Comparison of ENCODE assay signal across 9 cellular contexts in genomic region chr4:55386073-55386472, GRCh38. TPM values are rescaled to one million over a fixed set of nuclear protein-coding genes. Genes with fewer than 3 reads are reported as not detected.
DNase-seq lines count a peak whose midpoint lies in the region; ATAC-seq, FAIRE-seq and TF ChIP-seq lines count a peak whose summit lies in the region.
"Had no signal": no experiment of that assay in that cellular context is flagged by ENCODE, and none has a peak within 500 bp of the region (broad histone marks: within the 10 kb centered on the region; RNA-seq: fewer than 3 reads in every experiment).

No MANE protein-coding gene starts in this region.

- FAIRE-seq in bronchial epithelial cell (lab: Jason Lieb, UNC), result no peak
- FAIRE-seq: islet of Langerhans had no signal

- H3K9me3 Mint-ChIP-seq in Caco-2 (ENCODE audit: unreplicated experiment), result no peaks in the 10 kb centered on the region

- H3K9ac ChIP-seq in colonic mucosa (ENCODE audit: low read depth in 2 of 2, low read length in 2 of 2), result no peak overlapping the region

- H3K27ac Mint-ChIP-seq in Caco-2 (ENCODE audit: unreplicated experiment), result peak overlapping the region; percentile 40

- H3K4me3 Mint-ChIP-seq in Caco-2 (ENCODE audit: unreplicated experiment), result peak overlapping the region; percentile 36

- peaks cover 25% of the 10 kb centered on the region for H3K4me1 ChIP-seq in Caco-2
- H3K4me1 ChIP-seq in ovary (ENCODE audit: insufficient read depth), result no peaks in the 10 kb centered on the region
- H3K4me1 ChIP-seq in colonic mucosa, result no peaks in the 10 kb centered on the region

- intact Hi-C loops in Caco-2 (cut with micrococcal nuclease; ENCODE audit: unreplicated experiment) (loop anchor here (1.0 kb wide), 1 partner anchor 9 kb away; the partner anchor contains the start of gene TMEM165), ovary (cut with DNase I) (loop anchor here in 1 of 4 donors (5.0 kb wide), 1 partner anchor 39 kb away; the partner anchor contains the start of gene SRD5A3), colonic mucosa (cut with DNase I) (no loop called here)

- TF ChIP-seq POLR2A in ovary (IDR thresholded peaks at IDR 0.05), result no peak

- BruUV-seq in Caco-2 (replicated peaks; lab: Mats Ljungman, UMichigan), result no TSS peak

- H3K36me3 ChIP-seq in Caco-2 (ENCODE audit: control insufficient read depth, insufficient read depth, low read length) (no peaks in the 10 kb centered on the region), bronchial epithelial cell (ENCODE audit: control insufficient read depth, insufficient read depth, low read length) (no peaks in the 10 kb centered on the region), ovary (no peaks in the 10 kb centered on the region), colonic mucosa (no peaks in the 10 kb centered on the region)

- no peak overlapping the region for H3K4me3 ChIP-seq in Caco-2 (ENCODE audit: low read depth, low read length)
- H3K4me3 ChIP-seq in bronchial epithelial cell (ENCODE audit: low read depth, low read length), result no peak overlapping the region
- no peak overlapping the region for H3K4me3 ChIP-seq in ovary
- H3K4me3 ChIP-seq in colonic mucosa, result no peak overlapping the region

- H3K27me3 ChIP-seq in Caco-2 (replicated peaks; ENCODE audit: control insufficient read depth, insufficient read depth, low read length) (no peaks in the 10 kb centered on the region), bronchial epithelial cell (ENCODE audit: control insufficient read depth, insufficient read depth, low read length) (no peaks in the 10 kb centered on the region), ovary (no peaks in the 10 kb centered on the region), colonic mucosa (no peaks in the 10 kb centered on the region)

- CTCF ChIA-PET in Caco-2 (lab: Charles Lee), result interaction anchor here (1.1 to 1.5 kb wide), 2 partner anchors 9 to 160 kb away, joined by 4 read pairs; partner anchors contain the start of gene CLOCK

- TF ChIP-seq EP300 in ovary (IDR thresholded peaks at IDR 0.05), result no peak

- ATAC-seq in HG03457 (IDR thresholded peaks at IDR 0.05; ENCODE audit: unreplicated experiment), result no peak

- no peaks in the 10 kb centered on the region for H3K36me3 Mint-ChIP-seq in Caco-2 (ENCODE audit: insufficient read depth, unreplicated experiment)

- no peak overlapping the region for H3K27ac ChIP-seq in ovary
- H3K27ac ChIP-seq in colonic mucosa, result no peak overlapping the region

- DNase-seq in Caco-2 (peak in 1 of 2 experiments; percentile 41), GM20000 (ENCODE audit: low spot score) (peak; percentile 25), HPDE6-E6E7 (ENCODE audit: extremely low spot score) (peak; percentile 15), bronchial epithelial cell (ENCODE audit: low read depth) (peak; percentile 60), ovary (no peak), colonic mucosa (no peak)
- DNase-seq in activated effector memory CD4-positive, alpha-beta T cell treated with anti-CD3 and anti-CD28 coated beads, Interleukin-2, amount 50 U/mL, for 16 hours, result no peak

- H3K4me1 Mint-ChIP-seq in Caco-2 (ENCODE audit: low read depth, unreplicated experiment), result peaks cover 18% of the 10 kb centered on the region

- no peak for TF ChIP-seq CTCF in Caco-2 (IDR thresholded peaks at IDR 0.05; ENCODE audit: insufficient read depth in 1 of 2, low read depth in 1 of 2, low read length in 1 of 2, severe bottlenecking in 1 of 2, unreplicated experiment in 1 of 2)
- TF ChIP-seq CTCF in GM20000 (IDR thresholded peaks at IDR 0.05; ENCODE audit: extremely low read depth, missing control alignments), result no peak
- no peak for TF ChIP-seq CTCF in bronchial epithelial cell (IDR thresholded peaks at IDR 0.05; ENCODE audit: insufficient read depth, low read length, severe bottlenecking)
- TF ChIP-seq CTCF in ovary (IDR thresholded peaks at IDR 0.05), result no peak
- no peak for TF ChIP-seq CTCF in colonic mucosa (IDR thresholded peaks at IDR 0.05)

- POLR2A ChIA-PET in Caco-2 (lab: Charles Lee), result interaction anchor here (0.6 kb wide), 3 partner anchors 9 to 1000 kb away, joined by 3 to 7 read pairs (median 4); partner anchors contain the start of gene TMEM165

- H3K27me3 Mint-ChIP-seq in Caco-2 (ENCODE audit: insufficient read depth, unreplicated experiment), result no peaks in the 10 kb centered on the region

- H3K9me3 ChIP-seq in Caco-2, result no peaks in the 10 kb centered on the region
- no peaks in the 10 kb centered on the region for H3K9me3 ChIP-seq in ovary
- H3K9me3 ChIP-seq in colonic mucosa, result no peaks in the 10 kb centered on the region

RNA-seq across cellular contexts. Expression of gene TMEM165, which starts 9.7 kb away (rescaled TPM):
- total RNA-seq in Caco-2 (2022), result 90.4 and 91.9 TPM in 2 replicates
- 75.8 and 108 TPM in 2 replicates for total RNA-seq in bronchial epithelial cell
- 100 to 1,000 TPM in 1 of 7 donors, 10 to 100 TPM in 6; 54.6 to 230 (median 84.1) TPM for total RNA-seq in ovary
- 10 to 100 TPM; 33.3 to 57.8 TPM for polyA plus RNA-seq in ovary
- total RNA-seq in colonic mucosa, result 10 to 100 TPM; 70.0 to 80.0 TPM

RNA-seq across cellular contexts. Expression of gene SRD5A3, which starts 40.0 kb away (rescaled TPM):
- total RNA-seq in Caco-2 (2022), result 22.6 and 26.9 TPM in 2 replicates
- total RNA-seq in bronchial epithelial cell, result 5.5 and 19.5 TPM in 2 replicates
- 1 to 10 TPM; 1.2 to 9.4 (median 2.9) TPM for total RNA-seq in ovary
- 10 to 100 TPM in 1 of 2 donors, 1 to 10 TPM in 1; 2.9 to 12.3 TPM for polyA plus RNA-seq in ovary
- total RNA-seq in colonic mucosa, result 10 to 100 TPM; 18.8 to 22.2 TPM

Comparison
In these comparisons a context has a peak if more than half of its experiments do, and no peak if none do; other contexts are left out.
1. DNase-seq: peak in GM20000 (single experiment), HPDE6-E6E7 (single experiment) and bronchial epithelial cell (single experiment); none in activated effector memory CD4-positive, alpha-beta T cell treated with anti-CD3 and anti-CD28 coated beads, Interleukin-2, amount 50 U/mL, for 16 hours (single experiment), ovary (0 of 5) and colonic mucosa (single experiment).